Comparison of ENCODE assay signal across 1 cellular context in genomic region chr21:45064618-45065399, GRCh38.
TF ChIP-seq lines count a peak whose summit lies in the region.

No MANE protein-coding gene starts in this region.

TF ChIP-seq in SK-N-SH, 30 proteins besides CTCF, POLR2A, EP300 and RAD21:
- no peak for TF ChIP-seq USF1 (IDR thresholded peaks at IDR 0.05; ENCODE audit: borderline replicate concordance, low read depth)
- TF ChIP-seq REST (IDR thresholded peaks at IDR 0.05; ENCODE audit: low read depth, low read length), result no peak
- TF ChIP-seq JUND (IDR thresholded peaks at IDR 0.05), result no peak
- TF ChIP-seq ZBTB33 (IDR thresholded peaks at IDR 0.05; ENCODE audit: borderline replicate concordance, low read depth), result no peak
- TF ChIP-seq FOSL2 (IDR thresholded peaks at IDR 0.05; ENCODE audit: borderline replicate concordance, low read depth), result no peak
- TF ChIP-seq TCF12 (IDR thresholded peaks at IDR 0.05), result no peak
- no peak for TF ChIP-seq YY1 (IDR thresholded peaks at IDR 0.05; ENCODE audit: low read depth)
- TF ChIP-seq TEAD4 (IDR thresholded peaks at IDR 0.05; ENCODE audit: borderline replicate concordance, insufficient read depth), result no peak
- TF ChIP-seq GATA2 (CRISPR knock-in tag; IDR thresholded peaks at IDR 0.05), result no peak
- no peak for TF ChIP-seq RXRA (IDR thresholded peaks at IDR 0.05; ENCODE audit: borderline replicate concordance, low read depth)
- TF ChIP-seq MEF2A (IDR thresholded peaks at IDR 0.05; ENCODE audit: borderline replicate concordance, low read depth), result no peak
- TF ChIP-seq FOXM1 (IDR thresholded peaks at IDR 0.05; ENCODE audit: low read depth), result no peak
- TF ChIP-seq POLR2AphosphoS5 (IDR thresholded peaks at IDR 0.05; ENCODE audit: low read depth, low read length), result no peak
